ENCODE assay signal across 8 cellular contexts in genomic region chr9:77764894-77765780, GRCh38.
DNase-seq lines count a peak whose midpoint lies in the region; FAIRE-seq and TF ChIP-seq lines count a peak whose summit lies in the region.
"Had no signal": no experiment of that assay in that cellular context is flagged by ENCODE, and none has a peak within 500 bp of the region (broad histone marks: within the 10 kb centered on the region; RNA-seq: fewer than 3 reads in every experiment).

No MANE protein-coding gene starts in this region.

- intact Hi-C loops in spleen (cut with DNase I; ENCODE audit: low total_unique reads): no loop called here

- H3K4me3 ChIP-seq in OCI-LY1 (ENCODE audit: low read depth, low read length, poor library complexity, severe bottlenecking) (no peak overlapping the region), spleen (no peak overlapping the region), MG63 (no peak overlapping the region)

- H3K36me3 ChIP-seq in OCI-LY1 (ENCODE audit: insufficient read depth, low read length) (no peaks in the 10 kb centered on the region), spleen (no peaks in the 10 kb centered on the region), MG63 (no peaks in the 10 kb centered on the region)

- no peak overlapping the region for H2AFZ ChIP-seq in OCI-LY1 (ENCODE audit: low read length)

- TF ChIP-seq CTCF in OCI-LY1 (IDR thresholded peaks at IDR 0.05; ENCODE audit: low read length) (peak; percentile 55), spleen (IDR thresholded peaks at IDR 0.05 in 8 of 11, conservative IDR thresholded peaks at IDR 0.05 in 3 of 11) (peak in 8 of 11 experiments; percentile 14 to 58 (median 36))

- H3K9ac ChIP-seq in OCI-LY1 (ENCODE audit: low read length): no peak overlapping the region

- H3K79me2 ChIP-seq in OCI-LY1 (ENCODE audit: insufficient read depth, low read length): no peaks in the 10 kb centered on the region

- H3K27me3 ChIP-seq in OCI-LY1 (ENCODE audit: insufficient read depth, low read length) (no peaks in the 10 kb centered on the region), spleen (replicated peaks in 1 of 7) (no peaks in the 10 kb centered on the region), MG63 (no peaks in the 10 kb centered on the region)

- H3K9me2 ChIP-seq in OCI-LY1 (ENCODE audit: low read depth, low read length): no peaks in the 10 kb centered on the region

- no peak overlapping the region for H3K4me2 ChIP-seq in OCI-LY1 (ENCODE audit: low read length)

- DNase-seq in H54 (ENCODE audit: insufficient read length, low spot score) (no peak), erythroblast (lab: John Stamatoyannopoulos, UW) (peak; percentile 41 to 51), spleen (no peak), MG63 (no peak), DMS153 treated with DMSO at 0.1 percent for 48 hours (lab: John Stamatoyannopoulos, UW; ENCODE audit: unreplicated experiment) (no peak), DMS79 (lab: John Stamatoyannopoulos, UW) (no peak)
- DNase-seq: stimulated activated naive CD8-positive, alpha-beta T cell treated with anti-CD3 and anti-CD28 coated beads, Interleukin-15, Interleukin-2, amounts not matched to agents 100 U/mL and 50 U/mL, for 24 hours had no signal

- no peaks in the 10 kb centered on the region for H3K9me3 ChIP-seq in OCI-LY1 (ENCODE audit: low read length)
- H3K9me3 ChIP-seq in spleen: no peaks in the 10 kb centered on the region
- H3K9me3 ChIP-seq in MG63: no peaks in the 10 kb centered on the region

- H3K27ac ChIP-seq in OCI-LY1 (ENCODE audit: low read depth, low read length, poor library complexity, severe bottlenecking): no peak overlapping the region
- no peak overlapping the region for H3K27ac ChIP-seq in spleen

- WGBS in spleen, 5 donors: 66 to 73% (median 70%) methylated on average over 10 of the region's 10 CpGs

- peak; percentile 95 for FAIRE-seq in H54 (lab: Jason Lieb, UNC)

- no peaks in the 10 kb centered on the region for H4K20me1 ChIP-seq in OCI-LY1 (ENCODE audit: insufficient read depth, low read length)

- H3F3A ChIP-seq in OCI-LY1 (ENCODE audit: insufficient read depth, low read length): no peaks in the 10 kb centered on the region

- H3K4me1 ChIP-seq in OCI-LY1 (ENCODE audit: insufficient read depth, low read length, severe bottlenecking): no peaks in the 10 kb centered on the region
- H3K4me1 ChIP-seq in spleen: peaks cover 0 to 20% (median 2%) of the 10 kb centered on the region in 6 donors

- TF ChIP-seq POLR2A in H54 (IDR thresholded peaks at IDR 0.05; ENCODE audit: low read depth, low read length) (no peak), erythroblast (IDR thresholded peaks at IDR 0.05; ENCODE audit: low read length) (no peak), spleen (IDR thresholded peaks at IDR 0.05) (no peak)

Comparison
In these comparisons a context has a peak if more than half of its experiments do, and no peak if none do; other contexts are left out.
1. DNase-seq: peak in erythroblast (2 of 2); none in H54 (single experiment), spleen (single experiment), MG63 (single experiment), DMS153 treated with DMSO at 0.1 percent for 48 hours (single experiment) and DMS79 (single experiment).